In the genomic region with DNA sequence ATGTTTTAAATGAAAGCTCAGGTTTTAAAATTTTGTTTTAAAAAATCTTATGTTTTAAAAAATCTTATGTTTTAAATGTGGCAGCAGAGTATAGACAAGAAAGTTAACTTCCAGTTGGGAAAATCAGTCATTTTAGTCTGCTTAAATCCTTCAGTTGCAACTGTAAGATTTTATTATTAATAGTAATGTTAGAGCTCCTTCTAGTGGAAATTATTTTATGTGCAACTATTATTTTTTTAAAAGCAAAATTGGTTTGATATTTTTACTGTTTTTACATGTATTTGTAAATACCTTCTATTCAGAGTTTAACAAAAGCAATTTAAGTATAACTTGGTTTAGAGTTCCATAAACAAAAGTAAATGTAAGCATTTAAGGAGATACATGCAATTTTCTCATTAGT, we compare ENCODE assay signal across 8 cellular contexts. TPM values are rescaled to one million over a fixed set of nuclear protein-coding genes. Genes with fewer than 3 reads are reported as not detected.
DNase-seq lines count a peak whose midpoint lies in the region; ATAC-seq and TF ChIP-seq lines count a peak whose summit lies in the region.
"Had no signal": no experiment of that assay in that cellular context is flagged by ENCODE, and none has a peak within 500 bp of the region (broad histone marks: within the 10 kb centered on the region; RNA-seq: fewer than 3 reads in every experiment).

No MANE protein-coding gene starts in this region.

- TF ChIP-seq CTCF in GM12864 (IDR thresholded peaks at IDR 0.05; ENCODE audit: low read depth, low read length, missing control alignments), result peak; percentile 11
- peak; percentile 74 for TF ChIP-seq CTCF in endodermal cell (conservative IDR thresholded peaks at IDR 0.05)
- TF ChIP-seq CTCF in omental fat pad (IDR thresholded peaks at IDR 0.05), result no peak

- H3K4me1 ChIP-seq in endodermal cell (ENCODE audit: control insufficient read depth, insufficient read depth, low read length), result no peaks in the 10 kb centered on the region

- no peaks in the 10 kb centered on the region for H3K9me3 Mint-ChIP-seq in endodermal cell

- no peak for ATAC-seq in omental fat pad (ENCODE audit: low FRiP score)
- ATAC-seq in HG02973 (IDR thresholded peaks at IDR 0.05; ENCODE audit: unreplicated experiment), result no peak

- H3K36me3 Mint-ChIP-seq in endodermal cell (ENCODE audit: low read depth), result peaks cover 24% of the 10 kb centered on the region

- peaks cover 44% of the 10 kb centered on the region for H3K36me3 ChIP-seq in endodermal cell (ENCODE audit: control insufficient read depth, insufficient read depth, low read length)

- no peak overlapping the region for H3K4me3 Mint-ChIP-seq in endodermal cell

- H3K27me3 Mint-ChIP-seq in endodermal cell (ENCODE audit: insufficient read depth), result no peaks in the 10 kb centered on the region

- H3K27me3 ChIP-seq in endodermal cell (ENCODE audit: control insufficient read depth, insufficient read depth, low read length, poor library complexity, severe bottlenecking), result no peaks in the 10 kb centered on the region

- no peak overlapping the region for H3K9ac ChIP-seq in endodermal cell (ENCODE audit: extremely low read depth, low read length, poor library complexity, severe bottlenecking)

- no peak overlapping the region for H3K27ac ChIP-seq in endodermal cell (ENCODE audit: low read depth, low read length)

- H3K27ac Mint-ChIP-seq in endodermal cell, result no peak overlapping the region

- H3K4me1 Mint-ChIP-seq in endodermal cell, result no peaks in the 10 kb centered on the region

- H3K4me3 ChIP-seq in GM12864 (ENCODE audit: low read depth, low read length) (no peak overlapping the region), endodermal cell (ENCODE audit: low read length) (no peak overlapping the region)

- no peaks in the 10 kb centered on the region for H3K9me3 ChIP-seq in endodermal cell (ENCODE audit: control insufficient read depth, low read length)

- DNase-seq in GM12864 (ENCODE audit: low read depth), result no peak
- peak; percentile 13 for DNase-seq in NCI-H2227 (lab: John Stamatoyannopoulos, UW; ENCODE audit: unreplicated experiment)
- no peak for DNase-seq in endodermal cell
- DNase-seq in pons (ENCODE audit: low spot score), result peak; percentile 38
- no peak for DNase-seq in omental fat pad (ENCODE audit: low spot score)
- no peak for DNase-seq in activated CD8-positive, alpha-beta memory T cell treated with anti-CD3 and anti-CD28 coated beads for 24 hours
- DNase-seq: activated CD4-positive, alpha-beta T cell treated with anti-CD3 and anti-CD28 coated beads for 1 hour had no signal

RNA-seq across cellular contexts. Expression of a gene that starts 8.5 kb away (rescaled TPM):
- 10 to 100 TPM in 1 of 2 donors, 1 to 10 TPM in 1; 5.8 to 11.6 TPM for total RNA-seq in endodermal cell
- 10.4 TPM for polyA plus RNA-seq in endodermal cell (2013, experiment 1 of 2)
- polyA plus RNA-seq in endodermal cell (2013, experiment 2 of 2), result 10.0 TPM
- 10 to 100 TPM in 1 of 4 donors, 1 to 10 TPM in 3; 2.5 to 10.2 (median 6.2) TPM for total RNA-seq in omental fat pad

Comparison
In these comparisons a context has a peak if more than half of its experiments do, and no peak if none do; other contexts are left out.
1. DNase-seq: peak in NCI-H2227 (single experiment) and pons (single experiment); none in GM12864 (single experiment), endodermal cell (single experiment), omental fat pad (single experiment) and activated CD8-positive, alpha-beta memory T cell treated with anti-CD3 and anti-CD28 coated beads for 24 hours (single experiment).
2. CTCF ChIP-seq: peak in GM12864 (single experiment) and endodermal cell (single experiment); none in omental fat pad (0 of 3).